ENCODE assay signal across 6 cellular contexts in genomic region chr1:188757747-188758146, GRCh38.
DNase-seq lines count a peak whose midpoint lies in the region; ATAC-seq and TF ChIP-seq lines count a peak whose summit lies in the region.
"Not testable (repeated sequence)": the region's sequence is repeated elsewhere in the genome, so short reads cannot be mapped to it uniquely, and the experiment has no call there.

No MANE protein-coding gene starts in this region.

- H3K4me3 ChIP-seq in GM23338 = peak overlapping the region; percentile 54
- H3K4me3 ChIP-seq in HUES6 (ENCODE audit: low read depth, low read length) = peak overlapping the region; percentile 50
- peak overlapping the region; percentile 26 for H3K4me3 ChIP-seq in NT2/D1 (ENCODE audit: insufficient read length, low read depth)
- H3K4me3 ChIP-seq in endodermal cell (ENCODE audit: low read length) = not testable (repeated sequence)
- H3K4me3 ChIP-seq in iPS-15b (ENCODE audit: low read depth, low read length) = peak overlapping the region; percentile 52
- peak overlapping the region; percentile 13 for H3K4me3 ChIP-seq in neural progenitor cell

- not testable (repeated sequence) for H3K4me3 Mint-ChIP-seq in GM23338, neural progenitor cell
- peak overlapping the region; percentile 75 for H3K4me3 Mint-ChIP-seq in endodermal cell

- not testable (repeated sequence) for H3K36me3 Mint-ChIP-seq in GM23338 (ENCODE audit: low read depth); endodermal cell (ENCODE audit: low read depth); neural progenitor cell

- H3K27me3 ChIP-seq in GM23338 (ENCODE audit: insufficient read depth); HUES6 (ENCODE audit: control insufficient read depth, insufficient read depth, low read length); NT2/D1 (ENCODE audit: insufficient read depth, insufficient read length); endodermal cell (ENCODE audit: control insufficient read depth, insufficient read depth, low read length, poor library complexity, severe bottlenecking); iPS-15b (ENCODE audit: control insufficient read depth, insufficient read depth, low read length); neural progenitor cell: not testable (repeated sequence)

- peak overlapping the region; percentile 26 for H3K9ac ChIP-seq in HUES6 (ENCODE audit: low read length)
- peak overlapping the region; percentile 42 for H3K9ac ChIP-seq in NT2/D1 (ENCODE audit: insufficient read length, low read depth)
- H3K9ac ChIP-seq in endodermal cell (ENCODE audit: extremely low read depth, low read length, poor library complexity, severe bottlenecking); iPS-15b (ENCODE audit: low read depth, low read length); neural progenitor cell: not testable (repeated sequence)

- peak overlapping the region; percentile 31 for H3K4me2 ChIP-seq in GM23338
- not testable (repeated sequence) for H3K4me2 ChIP-seq in neural progenitor cell

- H3K27ac ChIP-seq in GM23338 (ENCODE audit: low read depth); HUES6 (ENCODE audit: low read depth, low read length); endodermal cell (ENCODE audit: low read depth, low read length); neural progenitor cell: not testable (repeated sequence)

- not testable (repeated sequence) for H2AFZ ChIP-seq in GM23338; neural progenitor cell (replicated peaks)

- H3K4me1 ChIP-seq in GM23338 (ENCODE audit: insufficient read depth); HUES6 (ENCODE audit: control insufficient read depth, insufficient read depth, low read length); NT2/D1 (ENCODE audit: insufficient read depth, insufficient read length); endodermal cell (ENCODE audit: control insufficient read depth, insufficient read depth, low read length); iPS-15b (ENCODE audit: control insufficient read depth, insufficient read depth, low read length); neural progenitor cell: not testable (repeated sequence)

- WGBS in endodermal cell (ENCODE audit: insufficient coverage in 1 of 2, insufficient read length in 1 of 2), 2 experiments = 87 to 91% methylated on average over 13 to 24 of the region's 24 CpGs

- not testable (repeated sequence) for ATAC-seq in GM23338

- H3K4me1 Mint-ChIP-seq in GM23338, endodermal cell, neural progenitor cell: not testable (repeated sequence)

- peak; percentile 22 for DNase-seq in GM23338 (ENCODE audit: low spot score)
- not testable (repeated sequence) for DNase-seq in NT2/D1 (ENCODE audit: low read depth, low spot score); endodermal cell; neural progenitor cell (ENCODE audit: low spot score)

- not testable (repeated sequence) for H3K9me2 ChIP-seq in GM23338 (ENCODE audit: insufficient read depth)

- H3K9me3 ChIP-seq in HUES6 (ENCODE audit: control insufficient read depth, insufficient read depth, low read depth, low read length); NT2/D1 (ENCODE audit: insufficient read depth, low read length); endodermal cell (ENCODE audit: control insufficient read depth, low read length); iPS-15b (ENCODE audit: control insufficient read depth, insufficient read depth, low read length); neural progenitor cell (ENCODE audit: low read depth): not testable (repeated sequence)

- H3K79me2 ChIP-seq in GM23338 (replicated peaks; ENCODE audit: insufficient read depth); neural progenitor cell (ENCODE audit: low read depth): not testable (repeated sequence)

- not testable (repeated sequence) for H3F3A ChIP-seq in GM23338 (replicated peaks; ENCODE audit: low read depth); neural progenitor cell (ENCODE audit: low read depth)

- H4K20me1 ChIP-seq in GM23338 (replicated peaks; ENCODE audit: insufficient read depth); neural progenitor cell (ENCODE audit: low read depth): not testable (repeated sequence)

- not testable (repeated sequence) for TF ChIP-seq CTCF in GM23338 (conservative IDR thresholded peaks at IDR 0.05; ENCODE audit: low read depth in 2 of 2); endodermal cell (conservative IDR thresholded peaks at IDR 0.05); neural progenitor cell (IDR thresholded peaks at IDR 0.05)

- not testable (repeated sequence) for H3K27me3 Mint-ChIP-seq in GM23338 (ENCODE audit: insufficient read depth, low read depth, poor library complexity); endodermal cell (ENCODE audit: insufficient read depth); neural progenitor cell (ENCODE audit: insufficient read depth, low read depth)

- H3K27ac Mint-ChIP-seq in GM23338 (0 out of 2 replicates have a peak overlapping the region, but pooled peaks have one; percentile 65), endodermal cell (peak overlapping the region; percentile 98)
- H3K27ac Mint-ChIP-seq in neural progenitor cell = not testable (repeated sequence)

- not testable (repeated sequence) for H3K36me3 ChIP-seq in GM23338 (ENCODE audit: insufficient read depth); HUES6 (ENCODE audit: control insufficient read depth, insufficient read depth, low read length); NT2/D1 (ENCODE audit: insufficient read depth, insufficient read length, low read length); endodermal cell (ENCODE audit: control insufficient read depth, insufficient read depth, low read length); iPS-15b (ENCODE audit: control insufficient read depth, insufficient read depth, low read length); neural progenitor cell

- not testable (repeated sequence) for H3K9me3 Mint-ChIP-seq in GM23338, neural progenitor cell
- peaks cover 10% of the 10 kb centered on the region for H3K9me3 Mint-ChIP-seq in endodermal cell
